8 cellular contexts compared by ENCODE assay signal in genomic region chr6:166955865-166956443, GRCh38. TPM values are rescaled to one million over a fixed set of nuclear protein-coding genes. Genes with fewer than 3 reads are reported as not detected.
A peak's percentile ranks its signal among the peaks of the same experiment; 100 is the strongest.
DNase-seq lines count a peak whose midpoint lies in the region; ATAC-seq and TF ChIP-seq lines count a peak whose summit lies in the region.

No MANE protein-coding gene starts in this region.

- H3K4me2 ChIP-seq in neural cell (ENCODE audit: low read length): peak overlapping the region; percentile 73

- CTCF ChIA-PET in AG04450 (lab: Charles Lee): interaction anchor here (0.6 to 1.3 kb wide), 3 partner anchors 25 to 1324 kb away, joined by 3 to 7 read pairs (median 5); no protein-coding TSS in a partner anchor

- peak; percentile 1 for ATAC-seq in GM18517 (IDR thresholded peaks at IDR 0.05; ENCODE audit: unreplicated experiment)
- ATAC-seq in HG03135 (IDR thresholded peaks at IDR 0.05; ENCODE audit: unreplicated experiment): peak; percentile 9

- POLR2A ChIA-PET in AG04450 (lab: Yijun Ruan, JAX): interaction anchor here (0.6 to 1.8 kb wide), 4 partner anchors 34 to 670 kb away, joined by 3 to 8 read pairs (median 3); partner anchors contain the start of gene CEP43

- H3K27ac ChIP-seq in AG04450 (ENCODE audit: low read depth, low read length) (no peak overlapping the region), SJCRH30 (no peak overlapping the region), esophagus muscularis mucosa (replicated peaks in 1 of 4) (peak overlapping the region; percentile 54 to 91 (median 86)), neural cell (ENCODE audit: low read length) (no peak overlapping the region)

- TF ChIP-seq EP300 in esophagus muscularis mucosa (IDR thresholded peaks at IDR 0.05) (no peak), neural cell (conservative IDR thresholded peaks at IDR 0.05; ENCODE audit: poor library complexity, severe bottlenecking) (no peak)

- no peaks in the 10 kb centered on the region for H4K20me1 ChIP-seq in neural cell (ENCODE audit: insufficient read depth)

- H3K79me2 ChIP-seq in neural cell (replicated peaks; ENCODE audit: insufficient read depth, low read length): no peaks in the 10 kb centered on the region

- H2AFZ ChIP-seq in neural cell (ENCODE audit: low read depth, low read length): peak overlapping the region; percentile 35

- intact Hi-C loops in esophagus muscularis mucosa (cut with DNase I): loop anchor here (2.0 kb wide), 1 partner anchor 43 kb away; the partner anchor contains the start of gene CEP43

- H3K4me1 ChIP-seq in SJCRH30 (no peaks in the 10 kb centered on the region), esophagus muscularis mucosa (peaks cover 14 to 36% (median 34%) of the 10 kb centered on the region in 4 donors)

- TF ChIP-seq POLR2A in esophagus muscularis mucosa (IDR thresholded peaks at IDR 0.05; ENCODE audit: low read depth): no peak

- no peaks in the 10 kb centered on the region for H3K27me3 ChIP-seq in AG04450 (ENCODE audit: control insufficient read depth, insufficient read depth, low read length)
- no peaks in the 10 kb centered on the region for H3K27me3 ChIP-seq in SJCRH30
- H3K27me3 ChIP-seq in esophagus muscularis mucosa: no peaks in the 10 kb centered on the region
- H3K27me3 ChIP-seq in neural cell (ENCODE audit: insufficient read depth, low read depth, low read length): no peaks in the 10 kb centered on the region

- H3K9ac ChIP-seq in neural cell (ENCODE audit: low read length): peak overlapping the region; percentile 71

- H3K36me3 ChIP-seq in SJCRH30 (no peaks in the 10 kb centered on the region), esophagus muscularis mucosa (peaks cover 0 to 3% (median 0%) of the 10 kb centered on the region in 4 donors), neural cell (ENCODE audit: insufficient read depth, low read length) (no peaks in the 10 kb centered on the region)

- peak; percentile 55 for TF ChIP-seq RAD21 in neural cell (conservative IDR thresholded peaks at IDR 0.05)

- DNase-seq in AG04450 (ENCODE audit: low read depth, low spot score) (no peak), SJCRH30 (peak in 1 of 2 experiments; percentile 60), esophagus muscularis mucosa (ENCODE audit: extremely low spot score) (no peak), HPDE6-E6E7 (ENCODE audit: extremely low spot score) (no peak), C1 segment of cervical spinal cord (lab: John Stamatoyannopoulos, UW) (no peak)

- no peaks in the 10 kb centered on the region for H3F3A ChIP-seq in neural cell (ENCODE audit: insufficient read depth, low read length, poor library complexity, severe bottlenecking)

- no CpG with 5 or more reads among the region's 54 CpGs for WGBS in esophagus muscularis mucosa

- TF ChIP-seq CTCF in AG04450 (IDR thresholded peaks at IDR 0.05; ENCODE audit: low read depth, low read length) (no peak), esophagus muscularis mucosa (IDR thresholded peaks at IDR 0.05) (no peak), neural cell (IDR thresholded peaks at IDR 0.05; ENCODE audit: poor library complexity, severe bottlenecking) (peak; percentile 38)

- H3K9me3 ChIP-seq in AG04450 (ENCODE audit: control insufficient read depth, insufficient read depth, low read length) (peaks cover 3% of the 10 kb centered on the region; the same call in 1 of the 2 replicates), SJCRH30 (replicated peaks) (no peaks in the 10 kb centered on the region), esophagus muscularis mucosa (no peaks in the 10 kb centered on the region), neural cell (ENCODE audit: low read length) (no peaks in the 10 kb centered on the region)

- peak overlapping the region; percentile 71 for H3K4me3 ChIP-seq in AG04450 (ENCODE audit: low read depth, low read length)
- peak overlapping the region; percentile 91 for H3K4me3 ChIP-seq in SJCRH30
- peak overlapping the region; percentile 79 to 95 (median 83) for H3K4me3 ChIP-seq in esophagus muscularis mucosa
- H3K4me3 ChIP-seq in neural cell (ENCODE audit: low read length): peak overlapping the region; percentile 98

- H3K9me2 ChIP-seq in neural cell (ENCODE audit: insufficient read depth, low read length): no peaks in the 10 kb centered on the region

TF ChIP-seq in neural cell, 6 proteins besides CTCF, POLR2A, EP300 and RAD21:
- TF ChIP-seq MXI1 (conservative IDR thresholded peaks at IDR 0.05; ENCODE audit: poor library complexity, severe bottlenecking) (peak; percentile 83), REST (IDR thresholded peaks at IDR 0.05; ENCODE audit: borderline replicate concordance) (no peak), SMC3 (conservative IDR thresholded peaks at IDR 0.05; ENCODE audit: poor library complexity) (peak; percentile 59)

RNA-seq across cellular contexts. Expression of gene RNASET2, which starts 0.4 kb away (rescaled TPM):
- polyA plus RNA-seq in AG04450 (2011; rRNA removed) (25.2 and 28.0 TPM in 2 replicates), neural cell (68.3 and 73.9 TPM in 2 replicates)
- polyA minus RNA-seq in AG04450 (2011; rRNA and poly(A)+ RNA removed): 6.3 and 9.2 TPM in 2 replicates
- 17.2 and 18.9 TPM in 2 replicates for total RNA-seq in SJCRH30 (2014; rRNA removed; shearing (Covaris generic))
- total RNA-seq in esophagus muscularis mucosa: 10 to 100 TPM; 24.1 to 54.5 (median 30.4) TPM
- polyA minus RNA-seq in neural cell: 31.1 and 37.5 TPM in 2 replicates

RNA-seq across cellular contexts. Expression of gene CEP43, which starts 43.2 kb away (rescaled TPM):
- 12.7 and 21.4 TPM in 2 replicates for polyA plus RNA-seq in AG04450 (2011; rRNA removed)
- 6.7 and 12.6 TPM in 2 replicates for polyA minus RNA-seq in AG04450 (2011; rRNA and poly(A)+ RNA removed)
- total RNA-seq in SJCRH30 (2014; rRNA removed; shearing (Covaris generic)): 57.5 and 60.2 TPM in 2 replicates
- total RNA-seq in esophagus muscularis mucosa: 10 to 100 TPM in 1 of 4 donors, 1 to 10 TPM in 3; 6.6 to 18.0 (median 8.3) TPM
- polyA plus RNA-seq in neural cell: 68.1 and 78.2 TPM in 2 replicates
- polyA minus RNA-seq in neural cell: 45.5 and 47.0 TPM in 2 replicates

Comparison
In these comparisons a context has a peak if more than half of its experiments do, and no peak if none do; other contexts are left out.
1. H3K27ac ChIP-seq: peak in esophagus muscularis mucosa (4 of 4); none in AG04450 (single experiment), SJCRH30 (single experiment) and neural cell (single experiment).
2. Peak in every context shown above with its lines, with median percentiles within 50 percentile points of each other: H3K4me3 ChIP-seq.